Comparison of ENCODE assay signal across 2 cellular contexts in genomic region chr19:51016798-51017683, GRCh38.
TF ChIP-seq lines count a peak whose summit lies in the region.

No MANE protein-coding gene starts in this region.

TF ChIP-seq in IMR-90, 13 proteins besides CTCF, POLR2A, EP300 and RAD21:
- TF ChIP-seq USF2 (IDR thresholded peaks at IDR 0.05; ENCODE audit: low read depth, low read length) = no peak
- no peak for TF ChIP-seq CEBPB (IDR thresholded peaks at IDR 0.05; ENCODE audit: low read depth, low read length)
- TF ChIP-seq BHLHE40 (IDR thresholded peaks at IDR 0.05; ENCODE audit: low read depth, low read length) = no peak
- no peak for TF ChIP-seq MAFK (IDR thresholded peaks at IDR 0.05; ENCODE audit: low read depth, low read length)
- TF ChIP-seq MAZ (IDR thresholded peaks at IDR 0.05; ENCODE audit: borderline replicate concordance, low read depth, low read length) = no peak
- TF ChIP-seq CHD1 (IDR thresholded peaks at IDR 0.05; ENCODE audit: low read depth, low read length) = no peak
- TF ChIP-seq MXI1 (IDR thresholded peaks at IDR 0.05; ENCODE audit: borderline replicate concordance, low read depth, low read length) = no peak
- TF ChIP-seq RCOR1 (IDR thresholded peaks at IDR 0.05; ENCODE audit: insufficient replicate concordance, low read length) = no peak
- TF ChIP-seq FOS (IDR thresholded peaks at IDR 0.05; ENCODE audit: low read depth, low read length) = no peak
- no peak for TF ChIP-seq ELK1 (IDR thresholded peaks at IDR 0.05; ENCODE audit: borderline replicate concordance, low read depth, low read length)
- TF ChIP-seq NFE2L2 (IDR thresholded peaks at IDR 0.05; ENCODE audit: low read depth, low read length) = no peak
- TF ChIP-seq RFX5 (IDR thresholded peaks at IDR 0.05; ENCODE audit: low read depth, low read length) = no peak
- no peak for TF ChIP-seq SMC3 (IDR thresholded peaks at IDR 0.05; ENCODE audit: low read depth, low read length)
TF ChIP-seq in IMR-90: peak in this region for 0.

TF ChIP-seq in HepG2, 621 proteins besides CTCF, POLR2A, EP300 and RAD21:
- peak; percentile 33 for TF ChIP-seq TEAD3 (CRISPR knock-in tag; optimal IDR thresholded peaks at IDR 0.05; ENCODE audit: borderline replicate concordance)
- peak; percentile 60; the same call in 1 of the 2 replicates for TF ChIP-seq KDM2A (CRISPR knock-in tag; IDR thresholded peaks at IDR 0.05; ENCODE audit: borderline replicate concordance, low read depth)
- 0 out of 2 replicates have a peak, but pooled peaks have one; percentile 16 for TF ChIP-seq PRDM15 (CRISPR knock-in tag; IDR thresholded peaks at IDR 0.05)
- peak; percentile 39; the same call in 1 of the 2 replicates for TF ChIP-seq GABPB1 (CRISPR knock-in tag; IDR thresholded peaks at IDR 0.05)
- 0 out of 2 replicates have a peak, but pooled peaks have one; percentile 6 for TF ChIP-seq ZBTB33 (CRISPR knock-in tag; IDR thresholded peaks at IDR 0.05)
- TF ChIP-seq STAG1 (CRISPR knock-in tag; IDR thresholded peaks at IDR 0.05) = peak; percentile 70
- no peak for TF ChIP-seq ZNF549 (CRISPR knock-in tag; IDR thresholded peaks at IDR 0.05)
- peak; percentile 34 for TF ChIP-seq ZNF687 (CRISPR knock-in tag; IDR thresholded peaks at IDR 0.05)
- no peak for TF ChIP-seq NCOR1 (IDR thresholded peaks at IDR 0.05; ENCODE audit: borderline replicate concordance, low read length)
- TF ChIP-seq HOXD1 (CRISPR knock-in tag; IDR thresholded peaks at IDR 0.05) = no peak
- TF ChIP-seq HNRNPLL (IDR thresholded peaks at IDR 0.05; ENCODE audit: low read depth, low read length, poor library complexity, severe bottlenecking) = peak; percentile 34
- peak; percentile 55 for TF ChIP-seq XRCC5 (optimal IDR thresholded peaks at IDR 0.05; ENCODE audit: low read length)
- no peak for TF ChIP-seq ZNF557 (CRISPR knock-in tag; IDR thresholded peaks at IDR 0.05)
- TF ChIP-seq KAT2B (IDR thresholded peaks at IDR 0.05; ENCODE audit: borderline replicate concordance, low read depth, low read length) = no peak
